23 cellular contexts compared by ENCODE assay signal in genomic region chr10:49307921-49308320, GRCh38. TPM values are rescaled to one million over a fixed set of nuclear protein-coding genes. Genes with fewer than 3 reads are reported as not detected.
"Had no signal": no experiment of that assay in that cellular context is flagged by ENCODE, and none has a peak within 500 bp of the region (broad histone marks: within the 10 kb centered on the region; RNA-seq: fewer than 3 reads in every experiment).

No MANE protein-coding gene starts in this region.

- H3K36me3 Mint-ChIP-seq: activated CD4-positive, alpha-beta memory T cell treated with anti-CD3 and anti-CD28 coated beads for 36 hours; activated naive CD4-positive, alpha-beta T cell treated with anti-CD3 and anti-CD28 coated beads, Interleukin-2, amount 50 U/mL, for 72 hours; brain; memory B cell; naive thymus-derived CD4-positive, alpha-beta T cell; stimulated activated naive B cell treated with anti-CD40 and anti-IgM and Interleukin-4, amounts not matched to agents 10 μg/mL and 1 μg/mL and 100 μg/mL, for 72 hours had no signal

- ATAC-seq: activated CD4-positive, alpha-beta T cell treated with anti-CD3 and anti-CD28 coated beads for 36 hours; activated naive CD4-positive, alpha-beta T cell treated with anti-CD3 and anti-CD28 coated beads, Interleukin-2, amount 50 U/mL, for 72 hours; left lung; mucosa of descending colon; naive thymus-derived CD4-positive, alpha-beta T cell; stimulated activated naive B cell treated with anti-CD40 and anti-IgM and Interleukin-4, amounts not matched to agents 10 μg/mL and 1 μg/mL and 100 μg/mL, for 72 hours had no signal

- H3K9me3 Mint-ChIP-seq: brain; T-helper 1 cell treated with Interleukin-12 subunit alpha and Interleukin-12 subunit beta and Interleukin-4 antibody, amounts not matched to agents 30 μg/mL and 1 μg/mL, for 36 hours had no signal

- H3K27me3 ChIP-seq: left lung, tibial artery, vagina had no signal

- H3K4me3 Mint-ChIP-seq: activated CD4-positive, alpha-beta memory T cell treated with anti-CD3 and anti-CD28 coated beads for 36 hours; activated CD4-positive, alpha-beta T cell treated with anti-CD3 and anti-CD28 coated beads for 36 hours; brain; memory B cell; naive thymus-derived CD4-positive, alpha-beta T cell; stimulated activated naive B cell treated with anti-CD40 and anti-IgM and Interleukin-4, amounts not matched to agents 10 μg/mL and 1 μg/mL and 100 μg/mL, for 72 hours; T-helper 1 cell treated with Interleukin-12 subunit alpha and Interleukin-12 subunit beta and Interleukin-4 antibody, amounts not matched to agents 30 μg/mL and 1 μg/mL, for 36 hours had no signal

- H3K36me3 ChIP-seq: left lung, neutrophil, tibial artery, vagina had no signal

- H3K4me1 Mint-ChIP-seq: brain had no signal

- H3K27me3 Mint-ChIP-seq: activated CD4-positive, alpha-beta T cell treated with anti-CD3 and anti-CD28 coated beads for 36 hours; memory B cell; stimulated activated naive B cell treated with anti-CD40 and anti-IgM and Interleukin-4, amounts not matched to agents 10 μg/mL and 1 μg/mL and 100 μg/mL, for 72 hours had no signal

- H3K9me3 ChIP-seq: left lung, mucosa of descending colon, neutrophil, tibial artery, vagina had no signal

- H3K4me1 ChIP-seq: tibial artery, vagina had no signal

- H3K27ac Mint-ChIP-seq: activated CD4-positive, alpha-beta memory T cell treated with anti-CD3 and anti-CD28 coated beads for 36 hours; activated CD4-positive, alpha-beta T cell treated with anti-CD3 and anti-CD28 coated beads for 36 hours; activated naive CD4-positive, alpha-beta T cell treated with anti-CD3 and anti-CD28 coated beads, Interleukin-2, amount 50 U/mL, for 72 hours; brain; memory B cell; stimulated activated naive B cell treated with anti-CD40 and anti-IgM and Interleukin-4, amounts not matched to agents 10 μg/mL and 1 μg/mL and 100 μg/mL, for 72 hours; T-helper 1 cell treated with Interleukin-12 subunit alpha and Interleukin-12 subunit beta and Interleukin-4 antibody, amounts not matched to agents 30 μg/mL and 1 μg/mL, for 36 hours had no signal

- DNase-seq: activated CD4-positive, alpha-beta memory T cell treated with anti-CD3 and anti-CD28 coated beads for 36 hours; activated CD4-positive, alpha-beta T cell treated with anti-CD3 and anti-CD28 coated beads for 36 hours; activated T-cell treated with anti-CD3 and anti-CD28 coated beads, Interleukin-2, amount 50 U/mL, for 48 hours; amygdala; effector CD8-positive, alpha-beta T cell; erythroblast; hippocampal formation; kidney; left lung; mucosa of descending colon; naive thymus-derived CD4-positive, alpha-beta T cell; retina; stimulated activated CD4-positive, alpha-beta T cell treated with anti-CD3 and anti-CD28 coated beads, Interleukin-2, amount 100 ng/mL, for 48 hours; stimulated activated naive B cell treated with anti-CD40 and anti-IgM and Interleukin-4, amounts not matched to agents 10 μg/mL and 1 μg/mL and 100 μg/mL, for 72 hours had no signal

- H3K4me3 ChIP-seq: left lung, mucosa of descending colon, tibial artery, vagina had no signal

RNA-seq across cellular contexts. Expression of gene C10orf71, which starts 9.0 kb away (rescaled TPM):
- total RNA-seq: activated CD4-positive, alpha-beta memory T cell treated with anti-CD3 and anti-CD28 coated beads for 36 hours; activated CD4-positive, alpha-beta T cell treated with anti-CD3 and anti-CD28 coated beads for 36 hours; activated naive CD4-positive, alpha-beta T cell treated with anti-CD3 and anti-CD28 coated beads, Interleukin-2, amount 50 U/mL, for 72 hours; glomerular endothelial cell; kidney; left lung; naive thymus-derived CD4-positive, alpha-beta T cell; subcutaneous adipose tissue; vagina had no signal
